Comparison of ENCODE assay signal across 35 cellular contexts in the genomic region with DNA sequence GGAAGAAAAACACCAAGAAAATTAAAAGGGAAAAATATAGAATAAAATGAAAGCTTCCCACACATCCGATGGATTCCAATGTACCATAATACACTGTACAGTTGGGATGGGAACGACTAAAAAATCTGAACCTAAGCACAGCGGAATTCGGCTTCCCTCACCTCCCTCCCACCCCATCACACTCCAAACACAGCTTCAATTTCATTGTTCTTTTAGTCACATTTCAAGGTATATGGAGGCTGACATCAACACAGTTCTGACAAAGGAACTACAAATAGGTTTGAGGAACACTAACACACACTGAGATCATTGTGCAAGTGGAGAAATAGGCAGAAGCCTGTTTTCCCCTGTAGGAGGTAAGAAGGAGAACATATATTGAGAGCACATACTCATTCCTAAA.
"Had no signal": no experiment of that assay in that cellular context is flagged by ENCODE, and none has a peak within 500 bp of the region (broad histone marks: within the 10 kb centered on the region; RNA-seq: fewer than 3 reads in every experiment).

No MANE protein-coding gene starts in this region.

- H3K27ac Mint-ChIP-seq: activated CD4-positive, alpha-beta memory T cell treated with anti-CD3 and anti-CD28 coated beads for 36 hours; activated CD4-positive, alpha-beta T cell treated with anti-CD3 and anti-CD28 coated beads for 36 hours; activated CD4-positive, alpha-beta T cell treated with anti-CD3 and anti-CD28 coated beads, Interleukin-2, amount 10 ng/mL, durations not matched to agents 24 days and 14 days; activated CD8-positive, alpha-beta memory T cell treated with anti-CD3 and anti-CD28 coated beads, Interleukin-2, amount 10 ng/mL, durations not matched to agents 7 days and 5 days; activated CD8-positive, alpha-beta T cell treated with anti-CD3 and anti-CD28 coated beads, Interleukin-2, amount 10 ng/mL, durations not matched to agents 7 days and 5 days; activated naive CD8-positive, alpha-beta T cell; activated T-helper 17 cell treated with anti-CD3 and anti-CD28 coated beads, Interleukin-2, amount 50 U/mL, for 72 hours; endodermal cell; T-cell; T-helper 1 cell treated with Interleukin-12 subunit alpha and Interleukin-12 subunit beta and Interleukin-4 antibody, amounts not matched to agents 30 μg/mL and 1 μg/mL, for 36 hours; T-helper 2 cell treated with Interferon-gamma antibody and Interleukin-4, amounts not matched to agents 5 μg/mL and 100 μg/mL, for 36 hours had no signal

- H3K4me1 ChIP-seq: colonic mucosa, foreskin keratinocyte, gastrocnemius medialis had no signal

- FAIRE-seq: astrocyte, bronchial epithelial cell had no signal

- H3K27ac ChIP-seq: brain microvascular endothelial cell, colonic mucosa, esophagus muscularis mucosa, foreskin keratinocyte, gastrocnemius medialis, heart left ventricle, WERI-Rb-1 had no signal

- H3K36me3 ChIP-seq: brain microvascular endothelial cell, colonic mucosa had no signal

- H3K27me3 Mint-ChIP-seq: activated CD4-positive, alpha-beta memory T cell treated with anti-CD3 and anti-CD28 coated beads for 36 hours; activated CD4-positive, alpha-beta T cell treated with anti-CD3 and anti-CD28 coated beads for 36 hours; activated CD4-positive, alpha-beta T cell treated with anti-CD3 and anti-CD28 coated beads, Interleukin-2, amount 10 ng/mL, durations not matched to agents 24 days and 14 days; activated CD8-positive, alpha-beta memory T cell treated with anti-CD3 and anti-CD28 coated beads, Interleukin-2, amount 10 ng/mL, durations not matched to agents 7 days and 5 days; activated naive CD8-positive, alpha-beta T cell; activated T-helper 17 cell treated with anti-CD3 and anti-CD28 coated beads, Interleukin-2, amount 50 U/mL, for 72 hours; T-cell had no signal

- ATAC-seq: activated CD4-positive, alpha-beta T cell treated with anti-CD3 and anti-CD28 coated beads for 36 hours; activated CD8-positive, alpha-beta memory T cell treated with anti-CD3 and anti-CD28 coated beads, Interleukin-2, amount 10 ng/mL, durations not matched to agents 7 days and 5 days; activated CD8-positive, alpha-beta T cell treated with anti-CD3 and anti-CD28 coated beads, Interleukin-2, amount 10 ng/mL, durations not matched to agents 7 days and 5 days; activated T-helper 17 cell treated with anti-CD3 and anti-CD28 coated beads, Interleukin-2, amount 50 U/mL, for 72 hours; foreskin keratinocyte; gastrocnemius medialis; heart left ventricle; T-cell had no signal

- H3K27me3 ChIP-seq: brain microvascular endothelial cell, colonic mucosa, esophagus muscularis mucosa, foreskin keratinocyte, gastrocnemius medialis, heart left ventricle had no signal

- H3K9me3 Mint-ChIP-seq: activated CD4-positive, alpha-beta memory T cell treated with anti-CD3 and anti-CD28 coated beads for 36 hours; activated CD4-positive, alpha-beta T cell treated with anti-CD3 and anti-CD28 coated beads, Interleukin-2, amount 10 ng/mL, durations not matched to agents 24 days and 14 days; activated T-helper 17 cell treated with anti-CD3 and anti-CD28 coated beads, Interleukin-2, amount 50 U/mL, for 72 hours; endodermal cell; T-cell; T-helper 1 cell treated with Interleukin-12 subunit alpha and Interleukin-12 subunit beta and Interleukin-4 antibody, amounts not matched to agents 30 μg/mL and 1 μg/mL, for 36 hours; T-helper 2 cell treated with Interferon-gamma antibody and Interleukin-4, amounts not matched to agents 5 μg/mL and 100 μg/mL, for 36 hours had no signal

- H3K4me3 Mint-ChIP-seq: activated CD4-positive, alpha-beta memory T cell treated with anti-CD3 and anti-CD28 coated beads for 36 hours; activated CD4-positive, alpha-beta T cell treated with anti-CD3 and anti-CD28 coated beads for 36 hours; activated CD4-positive, alpha-beta T cell treated with anti-CD3 and anti-CD28 coated beads, Interleukin-2, amount 10 ng/mL, durations not matched to agents 24 days and 14 days; activated CD8-positive, alpha-beta memory T cell treated with anti-CD3 and anti-CD28 coated beads, Interleukin-2, amount 10 ng/mL, durations not matched to agents 7 days and 5 days; activated CD8-positive, alpha-beta T cell treated with anti-CD3 and anti-CD28 coated beads, Interleukin-2, amount 10 ng/mL, durations not matched to agents 7 days and 5 days; activated naive CD8-positive, alpha-beta T cell; activated T-helper 17 cell treated with anti-CD3 and anti-CD28 coated beads, Interleukin-2, amount 50 U/mL, for 72 hours; endodermal cell; T-cell; T-helper 1 cell treated with Interleukin-12 subunit alpha and Interleukin-12 subunit beta and Interleukin-4 antibody, amounts not matched to agents 30 μg/mL and 1 μg/mL, for 36 hours; T-helper 2 cell treated with Interferon-gamma antibody and Interleukin-4, amounts not matched to agents 5 μg/mL and 100 μg/mL, for 36 hours had no signal

- H3K4me1 Mint-ChIP-seq: activated CD4-positive, alpha-beta T cell treated with anti-CD3 and anti-CD28 coated beads for 36 hours; activated CD4-positive, alpha-beta T cell treated with anti-CD3 and anti-CD28 coated beads, Interleukin-2, amount 10 ng/mL, durations not matched to agents 24 days and 14 days; activated CD8-positive, alpha-beta memory T cell treated with anti-CD3 and anti-CD28 coated beads, Interleukin-2, amount 10 ng/mL, durations not matched to agents 7 days and 5 days; endodermal cell; T-cell had no signal

- H3K9me3 ChIP-seq: colonic mucosa, esophagus muscularis mucosa, gastrocnemius medialis, heart left ventricle had no signal

- H3K4me3 ChIP-seq: colonic mucosa, esophagus muscularis mucosa, gastrocnemius medialis, heart left ventricle had no signal

- DNase-seq: activated CD4-positive, alpha-beta memory T cell treated with anti-CD3 and anti-CD28 coated beads for 36 hours; activated CD4-positive, alpha-beta T cell treated with anti-CD3 and anti-CD28 coated beads for 36 hours; activated CD4-positive, alpha-beta T cell treated with anti-CD3 and anti-CD28 coated beads, Interleukin-2, amount 10 ng/mL, durations not matched to agents 24 days and 14 days; activated CD4-positive, CD25-positive, alpha-beta regulatory T cell; activated CD4-positive, CD25-positive, alpha-beta regulatory T cell treated with anti-CD3 and anti-CD28 coated beads, Interleukin-2, amount 50 U/mL, for 72 hours; activated CD8-positive, alpha-beta memory T cell treated with anti-CD3 and anti-CD28 coated beads, Interleukin-2, amount 10 ng/mL, durations not matched to agents 7 days and 5 days; activated CD8-positive, alpha-beta memory T cell treated with anti-CD3 and anti-CD28 coated beads, Interleukin-2, amount 50 U/mL, for 4 hours; activated CD8-positive, alpha-beta T cell treated with anti-CD3 and anti-CD28 coated beads, Interleukin-2, amount 10 ng/mL, durations not matched to agents 7 days and 5 days; activated effector memory CD4-positive, alpha-beta T cell treated with Interleukin-2 at 50 U/mL for 16 hours; activated gamma-delta T cell treated with Interleukin-2 at 50 U/mL for 16 hours; activated naive CD4-positive, alpha-beta T cell treated with anti-CD3 and anti-CD28 coated beads, Interleukin-2, amount 50 U/mL, for 16 hours; activated naive CD4-positive, alpha-beta T cell treated with Interleukin-2 at 50 U/mL for 16 hours; activated T-cell treated with anti-CD3 and anti-CD28 coated beads, Interleukin-2, amount 50 U/mL, for 1 hour; amniotic stem cell; anterior cingulate cortex; brain microvascular endothelial cell; cerebellar nuclear complex; colonic mucosa; effector CD8-positive, alpha-beta T cell; endodermal cell; foreskin keratinocyte; gastrocnemius medialis; glutamatergic neuron; heart left ventricle; SW 1271; T-cell; T1000; WERI-Rb-1 had no signal
